25 cellular contexts compared by ENCODE assay signal in the genomic region with DNA sequence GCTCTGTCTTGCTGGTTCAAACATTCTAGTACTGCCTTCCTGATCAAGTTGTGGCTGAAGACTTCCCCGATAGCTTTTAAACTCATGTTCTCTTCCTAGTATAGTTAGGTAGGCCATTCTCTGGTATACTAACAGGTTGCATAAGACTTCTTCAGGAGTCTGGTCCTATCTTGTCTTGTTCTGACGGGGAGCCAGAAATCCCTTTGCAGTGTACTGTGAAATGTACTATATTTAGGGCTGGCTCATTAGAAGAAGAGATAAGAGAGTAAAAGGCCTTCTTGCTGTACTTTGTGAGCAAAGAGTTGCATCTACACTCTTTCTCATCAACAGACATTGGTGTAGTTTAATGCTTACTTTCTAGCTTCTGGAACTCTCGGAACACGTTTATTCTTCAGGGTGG.
DNase-seq lines count a peak whose midpoint lies in the region; ATAC-seq, FAIRE-seq and TF ChIP-seq lines count a peak whose summit lies in the region.
"Had no signal": no experiment of that assay in that cellular context is flagged by ENCODE, and none has a peak within 500 bp of the region (broad histone marks: within the 10 kb centered on the region; RNA-seq: fewer than 3 reads in every experiment).

No MANE protein-coding gene starts in this region.

- no peaks in the 10 kb centered on the region for H3K79me2 ChIP-seq in PC-3 (ENCODE audit: low read length)

- H3K36me3 ChIP-seq in heart left ventricle (no peaks in the 10 kb centered on the region), left ventricle myocardium inferior (no peaks in the 10 kb centered on the region), testis (ENCODE audit: low read depth, missing control alignments) (no peaks in the 10 kb centered on the region), PC-3 (ENCODE audit: low read depth, low read length) (no peaks in the 10 kb centered on the region), small intestine (ENCODE audit: control insufficient read depth in 2 of 2, insufficient read depth in 2 of 2, low read length in 2 of 2) (no peaks in the 10 kb centered on the region)
- H3K36me3 ChIP-seq: BE2C; BLaER1 treated with 17β-estradiol and CSF1 and Interleukin-3, amounts not matched to agents 10 nM and 100 nM; HAP-1 had no signal

- H3K27me3 ChIP-seq in heart left ventricle (no peaks in the 10 kb centered on the region), left ventricle myocardium inferior (ENCODE audit: low read depth) (no peaks in the 10 kb centered on the region), testis (no peaks in the 10 kb centered on the region), PC-3 (ENCODE audit: low read length) (no peaks in the 10 kb centered on the region), small intestine (ENCODE audit: control insufficient read depth in 2 of 2, insufficient read depth in 2 of 2, low read length in 2 of 2) (no peaks in the 10 kb centered on the region)
- H3K27me3 ChIP-seq: BE2C; BLaER1 treated with 17β-estradiol and CSF1 and Interleukin-3, amounts not matched to agents 10 nM and 100 nM had no signal

- TF ChIP-seq POLR2A in heart left ventricle (IDR thresholded peaks at IDR 0.05), result no peak
- TF ChIP-seq POLR2A in testis (IDR thresholded peaks at IDR 0.05), result no peak

- no peak overlapping the region for H3K27ac ChIP-seq in heart left ventricle
- peak overlapping the region; percentile 8 for H3K27ac ChIP-seq in left ventricle myocardium inferior (replicated peaks)
- no peak overlapping the region for H3K27ac ChIP-seq in testis
- H3K27ac ChIP-seq in PC-3 (ENCODE audit: low read length), result no peak overlapping the region
- no peak overlapping the region for H3K27ac ChIP-seq in small intestine (ENCODE audit: low read depth in 1 of 2, low read length in 1 of 2)
- H3K27ac ChIP-seq: 22Rv1; A549; BLaER1 treated with 17β-estradiol and CSF1 and Interleukin-3, amounts not matched to agents 10 nM and 100 nM had no signal

- DNase-seq in Right ventricle myocardium inferior (ENCODE audit: missing footprints) (no peak), cardiac septum (ENCODE audit: low spot score) (no peak), heart left ventricle (no peak), left ventricle myocardium inferior (no peak), testis (peak; percentile 28), PC-3 (no peak), small intestine (no peak)
- DNase-seq: ACHN; AML-193; BE2C; CD4-positive, alpha-beta T cell; CD8-positive, alpha-beta memory T cell; DMS53; DMS79 treated with DMSO at 0.1 percent for 48 hours; GF-D8; GOT3; HFFc6 had no signal

- H3K9me2 ChIP-seq in PC-3 (replicated peaks; ENCODE audit: low read length), result no peaks in the 10 kb centered on the region

- peaks cover 0 to 9% (median 0%) of the 10 kb centered on the region in 12 donors for H3K4me1 ChIP-seq in heart left ventricle
- peaks cover 11% of the 10 kb centered on the region for H3K4me1 ChIP-seq in left ventricle myocardium inferior
- peaks cover 5% of the 10 kb centered on the region for H3K4me1 ChIP-seq in testis
- no peaks in the 10 kb centered on the region for H3K4me1 ChIP-seq in PC-3 (ENCODE audit: insufficient read depth, low read length)
- H3K4me1 ChIP-seq in small intestine (ENCODE audit: control insufficient read depth in 2 of 2, insufficient read depth in 1 of 2, low read depth in 1 of 2, low read length in 1 of 2), result no peaks in the 10 kb centered on the region
- H3K4me1 ChIP-seq: A549, BE2C, HAP-1 had no signal

- H3F3A ChIP-seq in PC-3 (ENCODE audit: low read length, unreplicated experiment), result no peaks in the 10 kb centered on the region

- no peak overlapping the region for H3K4me3 ChIP-seq in heart left ventricle
- no peak overlapping the region for H3K4me3 ChIP-seq in left ventricle myocardium inferior
- H3K4me3 ChIP-seq in testis, result no peak overlapping the region
- H3K4me3 ChIP-seq in PC-3 (ENCODE audit: low read length), result no peak overlapping the region
- no peak overlapping the region for H3K4me3 ChIP-seq in small intestine (ENCODE audit: low read depth in 1 of 2, low read length in 2 of 2)
- H3K4me3 ChIP-seq: A549; BLaER1 treated with 17β-estradiol and CSF1 and Interleukin-3, amounts not matched to agents 10 nM and 100 nM; HAP-1 had no signal

- WGBS in heart left ventricle, 4 donors, result 60 to 67% (median 64%) methylated on average over 4 of the region's 4 CpGs
- WGBS in testis, 2 donors, result 63 to 66% methylated on average over 4 of the region's 4 CpGs
- WGBS in small intestine, 3 donors, result 82 to 87% (median 86%) methylated on average over 4 of the region's 4 CpGs

- FAIRE-seq in small intestine (lab: Jason Lieb, UNC), result no peak
- FAIRE-seq: A549, GM12891, GM18507, H54 had no signal

- no TSS peak for BruUV-seq in PC-3 (replicated peaks; lab: Mats Ljungman, UMichigan)

- intact Hi-C loops in Right ventricle myocardium inferior (cut with DNase I) (no loop called here), cardiac septum (cut with DNase I) (no loop called here), heart left ventricle (cut with DNase I) (no loop called here), left ventricle myocardium inferior (cut with micrococcal nuclease) (no loop called here), testis (cut with DNase I; ENCODE audit: low total_unique reads) (no loop called here), PC-3 (cut with micrococcal nuclease) (no loop called here)

- CTCF ChIA-PET in PC-3 (lab: Charles Lee), result no interaction called here

- no peaks in the 10 kb centered on the region for H3K9me3 ChIP-seq in heart left ventricle
- no peaks in the 10 kb centered on the region for H3K9me3 ChIP-seq in left ventricle myocardium inferior (replicated peaks)
- no peaks in the 10 kb centered on the region for H3K9me3 ChIP-seq in testis
- H3K9me3 ChIP-seq in PC-3 (ENCODE audit: low read length), result no peaks in the 10 kb centered on the region
- H3K9me3 ChIP-seq in small intestine (ENCODE audit: control insufficient read depth, low read depth), result no peaks in the 10 kb centered on the region
- H3K9me3 ChIP-seq: A549; BE2C; BLaER1 treated with 17β-estradiol and CSF1 and Interleukin-3, amounts not matched to agents 10 nM and 100 nM; HAP-1 had no signal

- POLR2A ChIA-PET in PC-3 (lab: Charles Lee; ENCODE audit: unreplicated experiment), result no interaction called here

- no peak for TF ChIP-seq CTCF in heart left ventricle (IDR thresholded peaks at IDR 0.05)
- no peak for TF ChIP-seq CTCF in left ventricle myocardium inferior (IDR thresholded peaks at IDR 0.05; ENCODE audit: borderline replicate concordance)
- no peak for TF ChIP-seq CTCF in testis (IDR thresholded peaks at IDR 0.05)
- no peak for TF ChIP-seq CTCF in PC-3 (conservative IDR thresholded peaks at IDR 0.05; ENCODE audit: low read depth, low read length)

- no peak overlapping the region for H2AFZ ChIP-seq in PC-3 (ENCODE audit: low read length)

- no peak overlapping the region for H3K9ac ChIP-seq in PC-3 (ENCODE audit: low read length)
- H3K9ac ChIP-seq: BLaER1 treated with 17β-estradiol and CSF1 and Interleukin-3, amounts not matched to agents 10 nM and 100 nM had no signal

- no peaks in the 10 kb centered on the region for H4K20me1 ChIP-seq in PC-3 (ENCODE audit: low read length)
- H4K20me1 ChIP-seq: BLaER1 treated with 17β-estradiol and CSF1 and Interleukin-3, amounts not matched to agents 10 nM and 100 nM had no signal

- no peak overlapping the region for H3K4me2 ChIP-seq in PC-3 (ENCODE audit: low read length)
- H3K4me2 ChIP-seq: A549; BLaER1 treated with 17β-estradiol and CSF1 and Interleukin-3, amounts not matched to agents 10 nM and 100 nM had no signal

- ATAC-seq in Right ventricle myocardium inferior, result peak; percentile 69
- peak; percentile 47 to 93 (median 86) for ATAC-seq in heart left ventricle
- ATAC-seq in PC-3, result no peak
- ATAC-seq in HG03342 (IDR thresholded peaks at IDR 0.05; ENCODE audit: unreplicated experiment), result no peak
- ATAC-seq: A549 had no signal

Comparison
In these comparisons a context has a peak if more than half of its experiments do, and no peak if none do; other contexts are left out.
1. ATAC-seq: peak in Right ventricle myocardium inferior (single experiment) and heart left ventricle (4 of 4); none in PC-3 (single experiment) and HG03342 (single experiment).